ENCODE assay signal across 15 cellular contexts in genomic region chr11:15897211-15897960, GRCh38.
DNase-seq lines count a peak whose midpoint lies in the region; ATAC-seq and TF ChIP-seq lines count a peak whose summit lies in the region.
"Had no signal": no experiment of that assay in that cellular context is flagged by ENCODE, and none has a peak within 500 bp of the region (broad histone marks: within the 10 kb centered on the region; RNA-seq: fewer than 3 reads in every experiment).

No MANE protein-coding gene starts in this region.

- H3K36me3 ChIP-seq in A673 (ENCODE audit: insufficient read depth, low read length, poor library complexity, severe bottlenecking) (no peaks in the 10 kb centered on the region), kidney epithelial cell (ENCODE audit: control insufficient read depth, insufficient read depth, low read length) (no peaks in the 10 kb centered on the region)
- H3K36me3 ChIP-seq: suprapubic skin had no signal

- POLR2A ChIA-PET in A673 (lab: Charles Lee; ENCODE audit: low non-redundant PET): no interaction called here
- POLR2A ChIA-PET in activated CD8-positive, alpha-beta T cell treated with anti-CD3 and anti-CD28 coated beads for 36 hours (lab: Charles Lee): interaction anchor here (1.0 kb wide), 1 partner anchor 17 kb away, joined by 5 read pairs; no protein-coding TSS in a partner anchor

- intact Hi-C loops in A673 (cut with micrococcal nuclease; ENCODE audit: unreplicated experiment): no loop called here
- intact Hi-C loops in activated CD8-positive, alpha-beta T cell treated with anti-CD3 and anti-CD28 coated beads for 36 hours (cut with micrococcal nuclease): no loop called here

- H3K27me3 ChIP-seq in A673 (replicated peaks; ENCODE audit: insufficient read depth, low read depth, low read length, poor library complexity) (no peaks in the 10 kb centered on the region), kidney epithelial cell (ENCODE audit: control insufficient read depth, insufficient read depth, low read length) (no peaks in the 10 kb centered on the region)

- CTCF ChIA-PET in A673 (lab: Charles Lee): no interaction called here
- CTCF ChIA-PET in activated CD8-positive, alpha-beta T cell treated with anti-CD3 and anti-CD28 coated beads for 36 hours (lab: Charles Lee): no interaction called here

- peaks cover 9% of the 10 kb centered on the region for H3K4me1 ChIP-seq in A673 (ENCODE audit: insufficient read depth, low read length, poor library complexity, severe bottlenecking)
- H3K4me1 ChIP-seq: suprapubic skin had no signal

- no peak overlapping the region for H3K27ac Mint-ChIP-seq in HFFc6
- no peak overlapping the region for H3K27ac Mint-ChIP-seq in activated CD8-positive, alpha-beta T cell treated with anti-CD3 and anti-CD28 coated beads for 36 hours

- no TSS peak for BruUV-seq in A673 (replicated peaks; lab: Mats Ljungman, UMichigan)

- H3K9me3 ChIP-seq in A673 (ENCODE audit: low read depth, low read length, poor library complexity, severe bottlenecking): no peaks in the 10 kb centered on the region
- H3K9me3 ChIP-seq: suprapubic skin had no signal

- no peak overlapping the region for H3K27ac ChIP-seq in A673 (ENCODE audit: low read depth, low read length, poor library complexity, severe bottlenecking)
- H3K27ac ChIP-seq: suprapubic skin had no signal

- no peak for ATAC-seq in GM19452 (IDR thresholded peaks at IDR 0.05; ENCODE audit: unreplicated experiment)
- ATAC-seq in activated CD8-positive, alpha-beta T cell treated with anti-CD3 and anti-CD28 coated beads for 36 hours: no peak

- H3K4me3 Mint-ChIP-seq in HFFc6: no peak overlapping the region
- H3K4me3 Mint-ChIP-seq in activated CD8-positive, alpha-beta T cell treated with anti-CD3 and anti-CD28 coated beads for 36 hours: no peak overlapping the region

- H3K9me3 Mint-ChIP-seq in HFFc6: no peaks in the 10 kb centered on the region; the same call in 1 of the 2 replicates
- no peaks in the 10 kb centered on the region for H3K9me3 Mint-ChIP-seq in activated CD8-positive, alpha-beta T cell treated with anti-CD3 and anti-CD28 coated beads for 36 hours

- no peaks in the 10 kb centered on the region for H3K36me3 Mint-ChIP-seq in HFFc6 (ENCODE audit: low read depth)
- no peaks in the 10 kb centered on the region for H3K36me3 Mint-ChIP-seq in activated CD8-positive, alpha-beta T cell treated with anti-CD3 and anti-CD28 coated beads for 36 hours (ENCODE audit: low read depth)

- H3K27me3 Mint-ChIP-seq in HFFc6 (ENCODE audit: insufficient read depth): peaks cover 4% of the 10 kb centered on the region
- no peaks in the 10 kb centered on the region for H3K27me3 Mint-ChIP-seq in activated CD8-positive, alpha-beta T cell treated with anti-CD3 and anti-CD28 coated beads for 36 hours

- H3K4me3 ChIP-seq in A673 (ENCODE audit: low read depth, low read length, poor library complexity, severe bottlenecking): no peak overlapping the region
- no peak overlapping the region for H3K4me3 ChIP-seq in kidney epithelial cell (ENCODE audit: low read depth, low read length)
- H3K4me3 ChIP-seq: lung, suprapubic skin had no signal

- TF ChIP-seq CTCF in A673 (conservative IDR thresholded peaks at IDR 0.05; ENCODE audit: low read depth, low read length): no peak
- no peak for TF ChIP-seq CTCF in HFFc6 (IDR thresholded peaks at IDR 0.05)
- TF ChIP-seq CTCF in kidney epithelial cell (IDR thresholded peaks at IDR 0.05; ENCODE audit: insufficient read depth, low read length, poor library complexity, severe bottlenecking): no peak
- no peak for TF ChIP-seq CTCF in activated CD8-positive, alpha-beta T cell treated with anti-CD3 and anti-CD28 coated beads for 36 hours (IDR thresholded peaks at IDR 0.05)

- peaks cover 18% of the 10 kb centered on the region; the same call in 1 of the 2 replicates for H3K4me1 Mint-ChIP-seq in HFFc6 (ENCODE audit: low read depth)
- no peaks in the 10 kb centered on the region for H3K4me1 Mint-ChIP-seq in activated CD8-positive, alpha-beta T cell treated with anti-CD3 and anti-CD28 coated beads for 36 hours (ENCODE audit: low read depth)

- DNase-seq in A673 (ENCODE audit: low spot score): peak; percentile 54
- peak; percentile 56 for DNase-seq in HFFc6
- peak; percentile 18 for DNase-seq in T1000 (lab: John Stamatoyannopoulos, UW)
- DNase-seq in kidney epithelial cell (ENCODE audit: low read depth): peak; percentile 54
- no peak for DNase-seq in SHP77 (lab: John Stamatoyannopoulos, UW)
- no peak for DNase-seq in mucosa of gallbladder (ENCODE audit: low spot score)
- no peak for DNase-seq in activated CD8-positive, alpha-beta T cell treated with anti-CD3 and anti-CD28 coated beads for 36 hours
- DNase-seq: activated gamma-delta T cell treated with Interleukin-2 at 50 U/mL for 16 hours, cerebellar nuclear complex, GF-D8, KBM-7, posterior cingulate gyrus had no signal

Comparison
In these comparisons a context has a peak if more than half of its experiments do, and no peak if none do; other contexts are left out.
1. DNase-seq: peak in A673 (single experiment), HFFc6 (single experiment), T1000 (single experiment) and kidney epithelial cell (single experiment); none in SHP77 (0 of 2), mucosa of gallbladder (single experiment) and activated CD8-positive, alpha-beta T cell treated with anti-CD3 and anti-CD28 coated beads for 36 hours (single experiment).